ENCODE assay signal across 12 cellular contexts in genomic region chr7:21771906-21772610, GRCh38.
DNase-seq lines count a peak whose midpoint lies in the region; ATAC-seq, FAIRE-seq and TF ChIP-seq lines count a peak whose summit lies in the region.
"Had no signal": no experiment of that assay in that cellular context is flagged by ENCODE, and none has a peak within 500 bp of the region (broad histone marks: within the 10 kb centered on the region; RNA-seq: fewer than 3 reads in every experiment).

No MANE protein-coding gene starts in this region.

- intact Hi-C loops in sigmoid colon (cut with DNase I) = loop anchor here (5.0 to 10.0 kb wide), 2 partner anchors 170 to 233 kb away; no protein-coding TSS in a partner anchor

- peak overlapping the region in 3 of 4 donors; percentile 10 to 36 (median 16) for H3K27ac ChIP-seq in sigmoid colon
- H3K27ac ChIP-seq: brain microvascular endothelial cell had no signal

- 23 to 25% methylated on average over 5 of the region's 5 CpGs for WGBS in sigmoid colon, 2 donors

- H3K27me3 ChIP-seq in sigmoid colon = no peaks in the 10 kb centered on the region
- H3K27me3 ChIP-seq: brain microvascular endothelial cell had no signal

- H3K4me1 ChIP-seq in sigmoid colon = peaks cover 0 to 35% (median 29%) of the 10 kb centered on the region in 4 donors

- H3K4me3 ChIP-seq in sigmoid colon = peak overlapping the region in 1 of 4 donors; percentile 0

- FAIRE-seq in frontal cortex (lab: Jason Lieb, UNC) = peak; percentile 26

- DNase-seq in NCI-H748 (lab: John Stamatoyannopoulos, UW; ENCODE audit: unreplicated experiment) (peak; percentile 42), NCI-H748 treated with DMSO at 0.1 percent for 48 hours (lab: John Stamatoyannopoulos, UW) (no peak), OCI-M2 (lab: John Stamatoyannopoulos, UW; ENCODE audit: unreplicated experiment) (peak; percentile 41), frontal cortex (ENCODE audit: low spot score in 2 of 2) (no peak), sigmoid colon (no peak), left lobe of liver (ENCODE audit: low spot score) (no peak), activated gamma-delta T cell treated with Interleukin-2 at 50 U/mL for 16 hours (no peak)
- DNase-seq: brain microvascular endothelial cell, GDM1, NCI-H1694 treated with DMSO at 0.1 percent for 48 hours had no signal

- TF ChIP-seq EP300 in sigmoid colon (IDR thresholded peaks at IDR 0.05) = no peak

- no peak for ATAC-seq in left lobe of liver
- no peak for ATAC-seq in HG03108 (IDR thresholded peaks at IDR 0.05; ENCODE audit: unreplicated experiment)
- ATAC-seq: Panc1 had no signal

- H3K36me3 ChIP-seq in sigmoid colon = no peaks in the 10 kb centered on the region
- H3K36me3 ChIP-seq: brain microvascular endothelial cell had no signal

- H3K9me3 ChIP-seq in sigmoid colon = no peaks in the 10 kb centered on the region

- no peak for TF ChIP-seq POLR2A in sigmoid colon (IDR thresholded peaks at IDR 0.05)

- TF ChIP-seq CTCF in sigmoid colon (IDR thresholded peaks at IDR 0.05) = no peak

Comparison
In these comparisons a context has a peak if more than half of its experiments do, and no peak if none do; other contexts are left out.
1. DNase-seq: peak in NCI-H748 (single experiment) and OCI-M2 (single experiment); none in NCI-H748 treated with DMSO at 0.1 percent for 48 hours (single experiment), frontal cortex (0 of 2), sigmoid colon (single experiment), left lobe of liver (single experiment) and activated gamma-delta T cell treated with Interleukin-2 at 50 U/mL for 16 hours (single experiment).